1 cellular context compared by ENCODE assay signal in the genomic region with DNA sequence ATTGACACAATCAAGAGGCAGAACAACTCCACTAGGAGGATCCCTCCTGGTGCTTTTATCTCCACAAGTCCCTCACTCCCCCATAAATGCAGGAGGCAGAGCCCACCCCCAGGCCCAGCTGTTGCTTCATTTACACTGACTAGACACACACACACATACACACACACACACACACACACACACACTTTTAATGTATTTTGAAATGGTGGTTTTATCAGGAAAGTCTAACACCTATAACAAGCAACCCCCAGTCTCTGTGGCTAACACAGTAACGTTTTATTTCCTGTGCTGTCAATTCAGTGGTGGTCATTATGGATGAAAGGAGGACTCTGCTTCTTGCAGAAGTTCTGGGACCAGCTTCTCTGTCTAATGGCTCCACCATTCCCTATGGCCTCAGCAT.
TF ChIP-seq lines count a peak whose summit lies in the region.

No MANE protein-coding gene starts in this region.

TF ChIP-seq in A549, 52 proteins besides CTCF, POLR2A, EP300 and RAD21 (continued from another document):
- TF ChIP-seq, protein P1, sequence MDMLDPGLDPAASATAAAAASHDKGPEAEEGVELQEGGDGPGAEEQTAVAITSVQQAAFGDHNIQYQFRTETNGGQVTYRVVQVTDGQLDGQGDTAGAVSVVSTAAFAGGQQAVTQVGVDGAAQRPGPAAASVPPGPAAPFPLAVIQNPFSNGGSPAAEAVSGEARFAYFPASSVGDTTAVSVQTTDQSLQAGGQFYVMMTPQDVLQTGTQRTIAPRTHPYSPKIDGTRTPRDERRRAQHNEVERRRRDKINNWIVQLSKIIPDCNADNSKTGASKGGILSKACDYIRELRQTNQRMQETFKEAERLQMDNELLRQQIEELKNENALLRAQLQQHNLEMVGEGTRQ (IDR thresholded peaks at IDR 0.05), result no peak
- TF ChIP-seq CBX2 (IDR thresholded peaks at IDR 0.05; ENCODE audit: borderline replicate concordance, low read depth), result no peak
- TF ChIP-seq GATA3 (IDR thresholded peaks at IDR 0.05; ENCODE audit: borderline replicate concordance), result no peak
- TF ChIP-seq KDM5A (IDR thresholded peaks at IDR 0.05), result no peak
- no peak for TF ChIP-seq HOXB13 (CRISPR knock-in tag; IDR thresholded peaks at IDR 0.05; ENCODE audit: low read depth)
- no peak for TF ChIP-seq HOXB5 (CRISPR knock-in tag; IDR thresholded peaks at IDR 0.05)
- TF ChIP-seq FOXS1 (CRISPR knock-in tag; IDR thresholded peaks at IDR 0.05), result no peak
